Comparison of ENCODE assay signal across 20 cellular contexts in the genomic region with DNA sequence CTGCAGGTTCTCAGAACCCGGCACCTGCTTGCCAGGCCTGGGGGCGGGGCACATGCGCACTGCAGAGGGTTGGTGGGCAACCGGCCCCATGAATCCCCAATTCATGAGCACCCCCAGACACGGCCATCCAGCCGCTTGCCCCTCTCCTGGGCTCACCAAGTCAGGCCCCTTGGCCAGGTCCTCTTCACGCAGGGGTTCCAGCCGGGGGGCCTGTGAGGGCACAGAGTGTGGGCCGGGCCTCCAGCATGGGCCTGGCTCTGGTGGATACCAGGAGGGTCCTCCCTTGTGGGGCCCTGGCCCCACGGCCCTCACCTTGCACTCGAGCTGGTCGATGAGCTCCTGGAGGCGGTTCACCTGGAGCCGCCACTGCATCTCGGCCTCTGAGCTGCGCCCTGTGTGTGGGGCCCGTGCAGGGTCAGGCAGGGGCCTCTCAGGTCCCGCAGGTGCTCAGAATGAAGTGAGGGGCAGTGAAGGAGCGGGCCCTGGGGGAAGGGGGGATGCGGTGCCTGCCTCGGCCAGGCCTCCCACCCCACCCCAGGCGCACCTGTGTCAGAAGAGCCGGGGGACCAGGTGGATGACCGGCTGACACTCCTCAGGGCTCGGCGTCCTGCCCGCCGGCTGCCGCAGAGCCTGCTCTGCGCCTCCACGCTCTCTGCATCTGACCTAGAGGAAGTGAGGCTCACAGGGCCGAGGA. TPM values are rescaled to one million over a fixed set of nuclear protein-coding genes. Genes with fewer than 3 reads are reported as not detected.
DNase-seq lines count a peak whose midpoint lies in the region; ATAC-seq, FAIRE-seq and TF ChIP-seq lines count a peak whose summit lies in the region.
"Had no signal": no experiment of that assay in that cellular context is flagged by ENCODE, and none has a peak within 500 bp of the region (broad histone marks: within the 10 kb centered on the region; RNA-seq: fewer than 3 reads in every experiment).

No MANE protein-coding gene starts in this region.

- WGBS in K562 (ENCODE audit: insufficient coverage, low coverage, missing lambda C conversion rate): 98% methylated on average over 22 of the region's 32 CpGs
- 90 to 94% (median 92%) methylated on average over 30 to 32 of the region's 32 CpGs for WGBS in ovary, 3 donors

- TF ChIP-seq EP300 in K562 (IDR thresholded peaks at IDR 0.05; ENCODE audit: low read length) (no peak), ovary (IDR thresholded peaks at IDR 0.05) (no peak)

- intact Hi-C loops in K562 (cut with micrococcal nuclease): no loop called here
- intact Hi-C loops in ovary (cut with DNase I): loop anchor here in 3 of 4 donors (5.0 to 10.0 kb wide), 4 partner anchors 75 to 205 kb away; partner anchors contain the start of gene ZNF341 (in 1 of the 3)

- peak; percentile 1 for DNase-seq in stimulated activated CD4-positive, alpha-beta T cell treated with anti-CD3 and anti-CD28 coated beads, Interleukin-1b, Interleukin-23, amount 100 ng/mL, for 48 hours
- DNase-seq in stimulated activated CD4-positive, alpha-beta T cell treated with anti-CD3 and anti-CD28 coated beads, Interleukin-2, amount 100 ng/mL, for 48 hours: no peak
- DNase-seq in K562 (ENCODE audit: extremely low read depth in 1 of 4, low spot score in 3 of 4) (no peak), ovary (peak in 4 of 5 donors; percentile 36 to 46 (median 38))
- DNase-seq: DMS 273 treated with DMSO at 0.1 percent for 48 hours, GOT3, Kasumi-1, MG63, NCI-H1048, NCI-H1436, NCI-H1930, NCI-H345, NCI-H524 treated with DMSO at 0.1 percent for 48 hours had no signal

- ATAC-seq in K562 (no peak), GM21515 (IDR thresholded peaks at IDR 0.05; ENCODE audit: unreplicated experiment) (no peak), GM18858 (IDR thresholded peaks at IDR 0.05; ENCODE audit: unreplicated experiment) (no peak), GM18907 (IDR thresholded peaks at IDR 0.05; ENCODE audit: unreplicated experiment) (no peak)

- no peaks in the 10 kb centered on the region for H3K9me3 ChIP-seq in K562 (replicated peaks; ENCODE audit: control insufficient read depth, insufficient read depth, low read depth, low read length)
- H3K9me3 ChIP-seq in ovary: no peaks in the 10 kb centered on the region
- H3K9me3 ChIP-seq: MG63 had no signal

- H3K4me1 ChIP-seq in K562 (replicated peaks in 1 of 2; ENCODE audit: control insufficient read depth in 2 of 2, insufficient read depth in 2 of 2, low read length in 2 of 2): peaks cover 15 to 53% of the 10 kb centered on the region in 2 experiments; a peak in 4 of 5 replicates
- peaks cover 5% of the 10 kb centered on the region for H3K4me1 ChIP-seq in ovary (ENCODE audit: insufficient read depth)

- peaks cover 55% of the 10 kb centered on the region; the same call in 2 of the 3 replicates for H3K36me3 ChIP-seq in K562 (ENCODE audit: control insufficient read depth, insufficient read depth, low read length)
- H3K36me3 ChIP-seq in ovary: no peaks in the 10 kb centered on the region
- H3K36me3 ChIP-seq: MG63 had no signal

- H3K27ac ChIP-seq in K562 (ENCODE audit: extremely low read depth, low read depth, low read length) (no peak overlapping the region), ovary (no peak overlapping the region)

- BruUV-seq in K562 (replicated peaks; lab: Mats Ljungman, UMichigan): no TSS peak

- POLR2A ChIA-PET in K562 (lab: Yijun Ruan, JAX): no interaction called here

- H3K4me2 ChIP-seq in K562 (ENCODE audit: insufficient read depth, low read length): no peak overlapping the region

- no peaks in the 10 kb centered on the region for H3K9me1 ChIP-seq in K562 (ENCODE audit: control insufficient read depth, insufficient read depth, low read length)

- H4K20me1 ChIP-seq in K562 (replicated peaks; ENCODE audit: control insufficient read depth, insufficient read depth, low read length): peaks cover 11% of the 10 kb centered on the region; the same call in 1 of the 2 replicates

- H3K79me2 ChIP-seq in K562 (ENCODE audit: control insufficient read depth, insufficient read depth, low read length): peaks cover 18% of the 10 kb centered on the region

- in situ Hi-C loops in K562 (cut with MboI): loop anchor here (10.0 kb wide), 1 partner anchor 245 kb away; no protein-coding TSS in a partner anchor

- no peak for TF ChIP-seq RAD21 in K562 (CRISPR knock-in tag; conservative IDR thresholded peaks at IDR 0.05 in 1 of 2, IDR thresholded peaks at IDR 0.05 in 1 of 2)

- H2AFZ ChIP-seq in K562 (ENCODE audit: low read depth, low read length): no peak overlapping the region

- TF ChIP-seq CTCF in K562 (IDR thresholded peaks at IDR 0.05 in 2 of 3, conservative IDR thresholded peaks at IDR 0.05 in 1 of 3; ENCODE audit: insufficient read depth in 2 of 3, low read depth in 1 of 3, low read length in 3 of 3) (no peak), ovary (IDR thresholded peaks at IDR 0.05) (no peak)

- FAIRE-seq in K562 (lab: Jason Lieb, UNC): no peak
- FAIRE-seq: G401.6, HTR-8/SVneo had no signal

- TF ChIP-seq POLR2A in K562 (conservative IDR thresholded peaks at IDR 0.05): no peak
- no peak for TF ChIP-seq POLR2A in ovary (IDR thresholded peaks at IDR 0.05)

- no peaks in the 10 kb centered on the region for H3K27me3 ChIP-seq in K562 (ENCODE audit: control insufficient read depth in 2 of 2, insufficient read depth in 2 of 2, low read length in 2 of 2)
- no peaks in the 10 kb centered on the region for H3K27me3 ChIP-seq in ovary
- H3K27me3 ChIP-seq: MG63 had no signal

- no peak overlapping the region for H3K4me3 ChIP-seq in K562
- no peak overlapping the region for H3K4me3 ChIP-seq in ovary
- H3K4me3 ChIP-seq: MG63 had no signal

- CTCF ChIA-PET in K562 (lab: Yijun Ruan, JAX; ENCODE audit: low intra/inter-chr PET ratio): no interaction called here

- H3K9ac ChIP-seq in K562 (ENCODE audit: insufficient read depth in 1 of 2, low read depth in 2 of 2, low read length in 2 of 2): peak overlapping the region in 1 of 2 experiments; percentile 7; a peak in 1 of 4 replicates

RNA-seq across cellular contexts. Expression of gene C20orf144, which starts 2.6 kb away (rescaled TPM):
- 0.60 TPM in 1 of 2 replicates, not detected in the other for total RNA-seq in K562 (2011; cell fraction: chromatin; rRNA removed; ENCODE audit: low replicate concordance)
- 0.83 and 1.1 TPM in 2 replicates for total RNA-seq in K562 (2011; cell fraction: nucleolus; rRNA removed)
- 0.66 and 1.3 TPM in 2 replicates for total RNA-seq in K562 (2011; cell fraction: nucleoplasm; rRNA removed)
- total RNA-seq in K562 (2014; rRNA removed) (0.16 TPM in 1 of 2 replicates, not detected in the other), K562 (2014; rRNA removed; fragmentation: Illumina TruSeq; extraction: Trizol) (0.11 and 0.16 TPM in 2 replicates), K562 (2015; rRNA removed; fragmentation: Illumina TruSeq; extraction: Trizol) (0.11 and 0.23 TPM in 2 replicates), K562 (2021) (0.11 and 0.16 TPM in 2 replicates), ovary (under 1 TPM in 1 of 7 donors, not detected in 6; 0.46 TPM)
- polyA plus RNA-seq in K562 (2011; rRNA removed) (0.10 and 0.11 TPM in 2 replicates), K562 (2014; fragmentation: Illumina TruSeq; extraction: Trizol) (0.12 and 0.22 TPM in 2 replicates), K562 (2014; fragmentation: Nextera tagmentation; extraction: Ambion mirVana) (under 1 TPM in 1 of 2 experiments, not detected in 1; 0.04 TPM), K562 (2014; rRNA removed) (0.16 and 0.23 TPM in 2 replicates), ovary (under 1 TPM in 1 of 2 donors, not detected in 1; 0.05 TPM)
- 0.13 and 0.16 TPM in 2 replicates for polyA plus RNA-seq in K562 (2011; cell fraction: cytosol; rRNA removed)
- 0.18 TPM in 2 replicates for polyA plus RNA-seq in K562 (2011; cell fraction: nucleus; rRNA removed)
- 0.23 and 0.54 TPM in 2 replicates for polyA plus RNA-seq in K562 (2012)
- polyA minus RNA-seq in K562 (2011; rRNA and poly(A)+ RNA removed): 0.28 TPM in 1 of 2 replicates, not detected in the other
- not detected in 2 replicates for polyA minus RNA-seq in K562 (2011; cell fraction: cytosol; rRNA and poly(A)+ RNA removed)
- polyA minus RNA-seq in K562 (2011; cell fraction: nucleus; rRNA and poly(A)+ RNA removed): 0.33 and 0.40 TPM in 2 replicates
- total RNA-seq: SK-MEL-5 had no signal
- polyA plus RNA-seq: IgD-negative memory B cell had no signal

RNA-seq across cellular contexts. Expression of gene ACTL10, which starts 7.3 kb away (rescaled TPM):
- total RNA-seq in K562 (2011; cell fraction: chromatin; rRNA removed; ENCODE audit: low replicate concordance): not detected in 2 replicates
- 0.33 TPM in 1 of 2 replicates, not detected in the other for total RNA-seq in K562 (2011; cell fraction: nucleolus; rRNA removed)
- total RNA-seq in K562 (2011; cell fraction: nucleoplasm; rRNA removed): not detected in 2 replicates
- 0.14 TPM in 1 of 2 replicates, not detected in the other for total RNA-seq in K562 (2014; rRNA removed)
- not detected in 2 replicates for total RNA-seq in K562 (2014; rRNA removed; fragmentation: Illumina TruSeq; extraction: Trizol)
- not detected in 2 replicates for total RNA-seq in K562 (2015; rRNA removed; fragmentation: Illumina TruSeq; extraction: Trizol)
- total RNA-seq in K562 (2021): 0.11 TPM in 1 of 2 replicates, not detected in the other
- not detected in 2 replicates for polyA plus RNA-seq in K562 (2011; rRNA removed)
- polyA plus RNA-seq in K562 (2011; cell fraction: cytosol; rRNA removed): 0.04 TPM in 1 of 2 replicates, not detected in the other
- polyA plus RNA-seq in K562 (2011; cell fraction: nucleus; rRNA removed): 0.10 TPM in 1 of 2 replicates, not detected in the other
- polyA plus RNA-seq in K562 (2012): 0.13 and 0.29 TPM in 2 replicates
- polyA plus RNA-seq in K562 (2014; fragmentation: Illumina TruSeq; extraction: Trizol): not detected in 2 replicates
- polyA plus RNA-seq in K562 (2014; fragmentation: Nextera tagmentation; extraction: Ambion mirVana): not detected
- polyA plus RNA-seq in K562 (2014; rRNA removed): 0.07 and 0.13 TPM in 2 replicates
- not detected in 2 replicates for polyA minus RNA-seq in K562 (2011; rRNA and poly(A)+ RNA removed)
- polyA minus RNA-seq in K562 (2011; cell fraction: cytosol; rRNA and poly(A)+ RNA removed): not detected in 2 replicates
- not detected in 2 replicates for polyA minus RNA-seq in K562 (2011; cell fraction: nucleus; rRNA and poly(A)+ RNA removed)
- 1 to 10 TPM; 1.0 to 2.4 (median 1.7) TPM for total RNA-seq in ovary
- polyA plus RNA-seq in ovary: under 1 TPM in 1 of 2 donors, not detected in 1; 0.59 TPM
- total RNA-seq: SK-MEL-5 had no signal

RNA-seq across cellular contexts. Expression of gene NECAB3, which starts 14.7 kb away (rescaled TPM):
- 164 and 323 TPM in 2 replicates for total RNA-seq in K562 (2011; cell fraction: chromatin; rRNA removed; ENCODE audit: low replicate concordance)
- total RNA-seq in K562 (2011; cell fraction: nucleolus; rRNA removed): 194 and 203 TPM in 2 replicates
- total RNA-seq in K562 (2011; cell fraction: nucleoplasm; rRNA removed): 200 and 230 TPM in 2 replicates
- total RNA-seq in K562 (2014; rRNA removed): 52.0 and 74.0 TPM in 2 replicates
- total RNA-seq in K562 (2014; rRNA removed; fragmentation: Illumina TruSeq; extraction: Trizol): 16.0 and 17.8 TPM in 2 replicates
- 31.5 and 36.5 TPM in 2 replicates for total RNA-seq in K562 (2015; rRNA removed; fragmentation: Illumina TruSeq; extraction: Trizol)
- 57.1 and 57.8 TPM in 2 replicates for total RNA-seq in K562 (2021)
- polyA plus RNA-seq in K562 (2011; rRNA removed): 25.6 and 32.7 TPM in 2 replicates
- 33.9 and 111 TPM in 2 replicates for polyA plus RNA-seq in K562 (2011; cell fraction: cytosol; rRNA removed)
- polyA plus RNA-seq in K562 (2011; cell fraction: nucleus; rRNA removed): 181 and 337 TPM in 2 replicates
- 35.0 and 54.7 TPM in 2 replicates for polyA plus RNA-seq in K562 (2012)
- 35.8 and 37.6 TPM in 2 replicates for polyA plus RNA-seq in K562 (2014; fragmentation: Illumina TruSeq; extraction: Trizol)
- 1 to 10 TPM in 1 of 2 experiments, under 1 TPM in 1; 0.94 to 1.9 TPM for polyA plus RNA-seq in K562 (2014; fragmentation: Nextera tagmentation; extraction: Ambion mirVana)
- 63.3 and 67.6 TPM in 2 replicates for polyA plus RNA-seq in K562 (2014; rRNA removed)
- polyA minus RNA-seq in K562 (2011; rRNA and poly(A)+ RNA removed): 21.3 and 27.3 TPM in 2 replicates
- polyA minus RNA-seq in K562 (2011; cell fraction: cytosol; rRNA and poly(A)+ RNA removed): 12.6 and 18.7 TPM in 2 replicates
- 66.9 and 76.9 TPM in 2 replicates for polyA minus RNA-seq in K562 (2011; cell fraction: nucleus; rRNA and poly(A)+ RNA removed)
- 100 to 1,000 TPM in 4 of 7 donors, 10 to 100 TPM in 3; 74.3 to 166 (median 103) TPM for total RNA-seq in ovary
- polyA plus RNA-seq in ovary: 10 to 100 TPM in 1 of 2 donors, 1 to 10 TPM in 1; 9.2 to 95.6 TPM

RNA-seq across cellular contexts. Expression of gene E2F1, which starts 26.7 kb away (rescaled TPM):
- 22.9 and 54.8 TPM in 2 replicates for total RNA-seq in K562 (2011; cell fraction: chromatin; rRNA removed; ENCODE audit: low replicate concordance)
- 31.2 and 33.7 TPM in 2 replicates for total RNA-seq in K562 (2011; cell fraction: nucleolus; rRNA removed)
- total RNA-seq in K562 (2011; cell fraction: nucleoplasm; rRNA removed): 28.2 and 29.0 TPM in 2 replicates
- total RNA-seq in K562 (2014; rRNA removed) (17.3 and 23.4 TPM in 2 replicates), K562 (2014; rRNA removed; fragmentation: Illumina TruSeq; extraction: Trizol) (9.0 and 10.8 TPM in 2 replicates), K562 (2015; rRNA removed; fragmentation: Illumina TruSeq; extraction: Trizol) (14.9 and 15.3 TPM in 2 replicates), K562 (2021) (24.6 and 25.3 TPM in 2 replicates), ovary (1 to 10 TPM; 2.3 to 7.6 (median 3.4) TPM)
- polyA plus RNA-seq in K562 (2011; rRNA removed) (12.7 and 19.3 TPM in 2 replicates), K562 (2014; fragmentation: Illumina TruSeq; extraction: Trizol) (13.1 and 17.8 TPM in 2 replicates), K562 (2014; fragmentation: Nextera tagmentation; extraction: Ambion mirVana) (under 1 TPM; 0.14 to 0.39 TPM), K562 (2014; rRNA removed) (28.9 and 30.6 TPM in 2 replicates), ovary (1 to 10 TPM in 1 of 2 donors, under 1 TPM in 1; 0.95 to 4.1 TPM)
- 17.7 and 20.9 TPM in 2 replicates for polyA plus RNA-seq in K562 (2011; cell fraction: cytosol; rRNA removed)
- polyA plus RNA-seq in K562 (2011; cell fraction: nucleus; rRNA removed): 74.3 and 91.0 TPM in 2 replicates
- 16.3 and 25.0 TPM in 2 replicates for polyA plus RNA-seq in K562 (2012)
- 5.8 and 8.2 TPM in 2 replicates for polyA minus RNA-seq in K562 (2011; rRNA and poly(A)+ RNA removed)
- polyA minus RNA-seq in K562 (2011; cell fraction: cytosol; rRNA and poly(A)+ RNA removed): 7.7 and 8.5 TPM in 2 replicates
- polyA minus RNA-seq in K562 (2011; cell fraction: nucleus; rRNA and poly(A)+ RNA removed): 9.3 and 10.3 TPM in 2 replicates

Comparison
In these comparisons a context has a peak if more than half of its experiments do, and no peak if none do; other contexts are left out.
1. DNase-seq: peak in stimulated activated CD4-positive, alpha-beta T cell treated with anti-CD3 and anti-CD28 coated beads, Interleukin-1b, Interleukin-23, amount 100 ng/mL, for 48 hours (single experiment) and ovary (4 of 5); none in stimulated activated CD4-positive, alpha-beta T cell treated with anti-CD3 and anti-CD28 coated beads, Interleukin-2, amount 100 ng/mL, for 48 hours (0 of 2) and K562 (0 of 4).